ENCODE assay signal across 20 cellular contexts in genomic region chr13:85724554-85725432, GRCh38.
DNase-seq lines count a peak whose midpoint lies in the region; ATAC-seq, FAIRE-seq and TF ChIP-seq lines count a peak whose summit lies in the region.
"Had no signal": no experiment of that assay in that cellular context is flagged by ENCODE, and none has a peak within 500 bp of the region (broad histone marks: within the 10 kb centered on the region; RNA-seq: fewer than 3 reads in every experiment).

No MANE protein-coding gene starts in this region.

- FAIRE-seq in D721Med (lab: Jason Lieb, UNC), result peak; percentile 44
- FAIRE-seq: GM12878, HepG2, pancreas, TTC549 had no signal

- in situ Hi-C loops in Panc1 (cut with HindIII; ENCODE audit: low pct_unique_long_range_greater_than_20kb, low sequenced_read_pairs), result no loop called here

- BruUV-seq in Panc1 (replicated peaks; lab: Mats Ljungman, UMichigan), result no TSS peak

- H3K36me3 ChIP-seq in Panc1 (ENCODE audit: control insufficient read depth, insufficient read depth, low read length), result no peaks in the 10 kb centered on the region
- H3K36me3 ChIP-seq: gastrocnemius medialis, MG63, pancreas had no signal

- no peak overlapping the region for H3K4me3 ChIP-seq in Panc1 (ENCODE audit: low read depth in 2 of 2, low read length in 2 of 2)
- H3K4me3 ChIP-seq: coronary artery, gastrocnemius medialis, GM12878, MG63, pancreas had no signal

- peaks cover 2% of the 10 kb centered on the region for H3K9me3 Mint-ChIP-seq in activated T-cell treated with anti-CD3 and anti-CD28 coated beads, Interleukin-2, amount 50 U/mL, for 24 hours
- H3K9me3 Mint-ChIP-seq: activated T-cell treated with anti-CD3 and anti-CD28 coated beads, Interleukin-2, amount 50 U/mL, for 4 hours had no signal

- no peak overlapping the region for H3K27ac Mint-ChIP-seq in activated T-cell treated with anti-CD3 and anti-CD28 coated beads, Interleukin-2, amount 50 U/mL, for 24 hours
- H3K27ac Mint-ChIP-seq: activated naive CD8-positive, alpha-beta T cell had no signal

- intact Hi-C loops in Panc1 (cut with micrococcal nuclease; ENCODE audit: unreplicated experiment) (no loop called here), left colon (cut with DNase I, micrococcal nuclease) (no loop called here)

- TF ChIP-seq CTCF in D721Med (IDR thresholded peaks at IDR 0.05; ENCODE audit: insufficient read depth, missing control alignments) (no peak), Panc1 (IDR thresholded peaks at IDR 0.05) (no peak)

- H3K27me3 Mint-ChIP-seq in activated T-cell treated with anti-CD3 and anti-CD28 coated beads, Interleukin-2, amount 50 U/mL, for 24 hours, result no peaks in the 10 kb centered on the region
- H3K27me3 Mint-ChIP-seq: activated naive CD8-positive, alpha-beta T cell had no signal

- no peak overlapping the region for H3K27ac ChIP-seq in Panc1 (ENCODE audit: low read length)
- H3K27ac ChIP-seq: coronary artery, gastrocnemius medialis, pancreas had no signal

- H3K4me1 Mint-ChIP-seq in activated T-cell treated with anti-CD3 and anti-CD28 coated beads, Interleukin-2, amount 50 U/mL, for 24 hours (ENCODE audit: low read depth), result no peaks in the 10 kb centered on the region

- no peak for DNase-seq in D721Med (ENCODE audit: insufficient read length, low spot score)
- peak; percentile 33 for DNase-seq in NCI-H1436 (lab: John Stamatoyannopoulos, UW)
- DNase-seq in Panc1 (ENCODE audit: low read depth, low spot score), result peak; percentile 15
- no peak for DNase-seq in left colon
- DNase-seq in NCI-H82 (lab: John Stamatoyannopoulos, UW), result no peak
- no peak for DNase-seq in stimulated activated CD4-positive, alpha-beta T cell treated with anti-CD3 and anti-CD28 coated beads, Interleukin-4, amount 100 ng/mL, for 4 hours
- no peak for DNase-seq in activated T-cell treated with anti-CD3 and anti-CD28 coated beads, Interleukin-2, amount 50 U/mL, for 24 hours
- DNase-seq: activated T-cell treated with anti-CD3 and anti-CD28 coated beads, Interleukin-2, amount 50 U/mL, for 4 hours; gastrocnemius medialis; GDM1; left ventricle myocardium superior; MG63; NCI-H446; pancreas; stimulated activated CD4-positive, alpha-beta T cell treated with anti-CD3 and anti-CD28 coated beads, Interleukin-4, amount 100 ng/mL, for 1 hour had no signal

- ATAC-seq in Panc1 (peak; percentile 38; the same call in 1 of the 2 replicates), left colon (peak; percentile 86)
- ATAC-seq: activated T-cell treated with anti-CD3 and anti-CD28 coated beads, Interleukin-2, amount 50 U/mL, for 4 hours; gastrocnemius medialis; GM12878; HepG2; left ventricle myocardium superior; pancreas had no signal

- no peak overlapping the region for H3K4me3 Mint-ChIP-seq in activated T-cell treated with anti-CD3 and anti-CD28 coated beads, Interleukin-2, amount 50 U/mL, for 24 hours
- H3K4me3 Mint-ChIP-seq: activated naive CD8-positive, alpha-beta T cell; activated T-cell treated with anti-CD3 and anti-CD28 coated beads, Interleukin-2, amount 50 U/mL, for 4 hours had no signal

- no peaks in the 10 kb centered on the region for H3K36me3 Mint-ChIP-seq in activated T-cell treated with anti-CD3 and anti-CD28 coated beads, Interleukin-2, amount 50 U/mL, for 24 hours (ENCODE audit: low read depth)
- H3K36me3 Mint-ChIP-seq: activated naive CD8-positive, alpha-beta T cell had no signal

- CTCF ChIA-PET in Panc1 (lab: Charles Lee), result no interaction called here

- H3K4me1 ChIP-seq in Panc1 (ENCODE audit: control insufficient read depth, insufficient read depth, low read length), result no peaks in the 10 kb centered on the region
- H3K4me1 ChIP-seq: gastrocnemius medialis, pancreas had no signal

- H3K27me3 ChIP-seq in Panc1 (ENCODE audit: control insufficient read depth, insufficient read depth, low read length), result no peaks in the 10 kb centered on the region
- H3K27me3 ChIP-seq: gastrocnemius medialis, MG63, pancreas had no signal

- POLR2A ChIA-PET in Panc1 (lab: Charles Lee), result no interaction called here

- H3K9me3 ChIP-seq in Panc1 (ENCODE audit: control insufficient read depth, insufficient read depth, low read depth, low read length), result no peaks in the 10 kb centered on the region
- H3K9me3 ChIP-seq: gastrocnemius medialis, MG63, pancreas had no signal

Comparison
In these comparisons a context has a peak if more than half of its experiments do, and no peak if none do; other contexts are left out.
1. DNase-seq: peak in NCI-H1436 (single experiment) and Panc1 (single experiment); none in D721Med (single experiment), left colon (0 of 2), NCI-H82 (single experiment), stimulated activated CD4-positive, alpha-beta T cell treated with anti-CD3 and anti-CD28 coated beads, Interleukin-4, amount 100 ng/mL, for 4 hours (0 of 2) and activated T-cell treated with anti-CD3 and anti-CD28 coated beads, Interleukin-2, amount 50 U/mL, for 24 hours (single experiment).